ENCODE assay signal across 16 cellular contexts in genomic region chr17:35289222-35289621, GRCh38. TPM values are rescaled to one million over a fixed set of nuclear protein-coding genes. Genes with fewer than 3 reads are reported as not detected.
A peak's percentile ranks its signal among the peaks of the same experiment; 100 is the strongest.
DNase-seq lines count a peak whose midpoint lies in the region; ATAC-seq and FAIRE-seq lines count a peak whose summit lies in the region.
"Had no signal": no experiment of that assay in that cellular context is flagged by ENCODE, and none has a peak within 500 bp of the region (broad histone marks: within the 10 kb centered on the region; RNA-seq: fewer than 3 reads in every experiment).

No MANE protein-coding gene starts in this region.

- ATAC-seq in T-helper 17 cell = no peak
- peak; percentile 40 for ATAC-seq in effector memory CD8-positive, alpha-beta T cell (replicated peaks)

- no peaks in the 10 kb centered on the region for H3K27me3 ChIP-seq in H7 (ENCODE audit: control insufficient read depth, insufficient read depth, low read length)
- H3K27me3 ChIP-seq: BLaER1 treated with 17β-estradiol and CSF1 and Interleukin-3, amounts not matched to agents 10 nM and 100 nM; breast epithelium; esophagus squamous epithelium had no signal

- H3K27me3 Mint-ChIP-seq in T-helper 17 cell = no peaks in the 10 kb centered on the region
- no peaks in the 10 kb centered on the region for H3K27me3 Mint-ChIP-seq in effector memory CD8-positive, alpha-beta T cell

- peak; percentile 89 for FAIRE-seq in GM19239 (lab: Jason Lieb, UNC)

- H3K4me1 Mint-ChIP-seq in T-helper 17 cell = peaks cover 12% of the 10 kb centered on the region
- H3K4me1 Mint-ChIP-seq in effector memory CD8-positive, alpha-beta T cell (ENCODE audit: low read depth in 2 of 2) = peaks cover 5 to 30% of the 10 kb centered on the region in 2 donors

- peak; percentile 44 for DNase-seq in NOMO-1 treated with DMSO at 0.1 percent for 48 hours (lab: John Stamatoyannopoulos, UW; ENCODE audit: unreplicated experiment)
- DNase-seq in NOMO-1 treated with dmso at 0.1 percent for 144 hours (lab: John Stamatoyannopoulos, UW; ENCODE audit: unreplicated experiment) = no peak
- no peak for DNase-seq in GM19239 (ENCODE audit: insufficient read length, low spot score)
- DNase-seq in T-helper 17 cell = no peak
- no peak for DNase-seq in effector memory CD8-positive, alpha-beta T cell
- no peak for DNase-seq in H7
- no peak for DNase-seq in midbrain (lab: John Stamatoyannopoulos, UW)
- no peak for DNase-seq in NCI-H2107 treated with DMSO at 0.1 percent for 48 hours (lab: John Stamatoyannopoulos, UW; ENCODE audit: unreplicated experiment)
- DNase-seq: esophagus squamous epithelium, KBM-7, NCI-H1417 treated with DMSO at 0.1 percent for 48 hours, NCI-H345 had no signal

- H3K4me3 Mint-ChIP-seq in T-helper 17 cell = peak overlapping the region; percentile 39
- peak overlapping the region; percentile 56 to 81 for H3K4me3 Mint-ChIP-seq in effector memory CD8-positive, alpha-beta T cell

- H3K9me3 Mint-ChIP-seq in effector memory CD8-positive, alpha-beta T cell = peaks cover 0 to 2% of the 10 kb centered on the region in 2 donors

- H3K36me3 ChIP-seq in H7 (replicated peaks; ENCODE audit: control insufficient read depth, insufficient read depth, low read length) = no peaks in the 10 kb centered on the region
- H3K36me3 ChIP-seq: BLaER1 treated with 17β-estradiol and CSF1 and Interleukin-3, amounts not matched to agents 10 nM and 100 nM; breast epithelium; esophagus squamous epithelium; prostate gland had no signal

- H3K36me3 Mint-ChIP-seq in T-helper 17 cell (ENCODE audit: low read depth) = no peaks in the 10 kb centered on the region
- no peaks in the 10 kb centered on the region for H3K36me3 Mint-ChIP-seq in effector memory CD8-positive, alpha-beta T cell (ENCODE audit: insufficient read depth)

- no peaks in the 10 kb centered on the region for H3K9me3 ChIP-seq in T-helper 17 cell (ENCODE audit: control insufficient read depth, low read length, poor library complexity, severe bottlenecking)
- H3K9me3 ChIP-seq: breast epithelium, prostate gland had no signal

- H3K27ac Mint-ChIP-seq in T-helper 17 cell = no peak overlapping the region
- peak overlapping the region; percentile 71 to 98 for H3K27ac Mint-ChIP-seq in effector memory CD8-positive, alpha-beta T cell

- H3K4me3 ChIP-seq in H7 (ENCODE audit: insufficient read depth, low read depth, low read length) = no peak overlapping the region
- H3K4me3 ChIP-seq: BLaER1 treated with 17β-estradiol and CSF1 and Interleukin-3, amounts not matched to agents 10 nM and 100 nM; breast epithelium; esophagus squamous epithelium; lung; prostate gland had no signal

RNA-seq across cellular contexts. Expression of gene SLFN5, which starts 46.4 kb away (rescaled TPM):
- 100 to 1,000 TPM; 104 to 109 TPM for total RNA-seq in T-helper 17 cell
- 8.2 and 9.2 TPM in 2 replicates for total RNA-seq in H7 (2014; rRNA removed; shearing (Covaris generic))

Comparison
In these comparisons a context has a peak if more than half of its experiments do, and no peak if none do; other contexts are left out.
1. RNA of gene SLFN5, which starts 46.4 kb away (total RNA-seq): 104 to 109 TPM in T-helper 17 cell; 8.2 to 9.2 TPM in H7; every median in the first group is over 10 times any median in the second.